Comparison of ENCODE assay signal across 8 cellular contexts in genomic region chr5:14250094-14250777, GRCh38.
A peak's percentile ranks its signal among the peaks of the same experiment; 100 is the strongest.
DNase-seq lines count a peak whose midpoint lies in the region; ATAC-seq and TF ChIP-seq lines count a peak whose summit lies in the region.

No MANE protein-coding gene starts in this region.

- H4K20me1 ChIP-seq in GM23248 (ENCODE audit: insufficient read depth) (peaks cover 16% of the 10 kb centered on the region), Karpas-422 (ENCODE audit: insufficient read depth, low read depth, low read length) (no peaks in the 10 kb centered on the region)

- H3K27ac ChIP-seq in GM23248 (peak overlapping the region; percentile 68), cingulate gyrus (ENCODE audit: low read depth, low read length) (peak overlapping the region; percentile 78), upper lobe of right lung (no peak overlapping the region), Karpas-422 (ENCODE audit: low read length) (no peak overlapping the region)
- H3K27ac ChIP-seq in CD4-positive, alpha-beta memory T cell (ENCODE audit: low read depth, low read length): no peak overlapping the region
- no peak overlapping the region for H3K27ac ChIP-seq in CD8-positive, alpha-beta T cell (ENCODE audit: low read depth, low read length)

- H3K27ac Mint-ChIP-seq in CD4-positive, alpha-beta memory T cell: no peak overlapping the region
- H3K27ac Mint-ChIP-seq in CD8-positive, alpha-beta T cell: no peak overlapping the region

- H3K79me2 ChIP-seq in GM23248 (ENCODE audit: insufficient read depth) (peaks cover 100% of the 10 kb centered on the region), Karpas-422 (ENCODE audit: low read length) (no peaks in the 10 kb centered on the region)

- H3K36me3 Mint-ChIP-seq in CD4-positive, alpha-beta memory T cell: no peaks in the 10 kb centered on the region
- no peaks in the 10 kb centered on the region for H3K36me3 Mint-ChIP-seq in CD8-positive, alpha-beta T cell

- H3K27me3 ChIP-seq in GM23248 (replicated peaks; ENCODE audit: insufficient read depth): no peaks in the 10 kb centered on the region
- H3K27me3 ChIP-seq in upper lobe of right lung: no peaks in the 10 kb centered on the region
- no peaks in the 10 kb centered on the region for H3K27me3 ChIP-seq in Karpas-422 (ENCODE audit: low read length)
- no peaks in the 10 kb centered on the region for H3K27me3 ChIP-seq in CD4-positive, alpha-beta memory T cell (ENCODE audit: insufficient read depth, low read length)
- H3K27me3 ChIP-seq in CD8-positive, alpha-beta T cell (ENCODE audit: insufficient read depth, low read length): no peaks in the 10 kb centered on the region

- TF ChIP-seq CTCF in upper lobe of right lung (IDR thresholded peaks at IDR 0.05): no peak
- no peak for TF ChIP-seq CTCF in CD8-positive, alpha-beta T cell (IDR thresholded peaks at IDR 0.05)

- H3K4me2 ChIP-seq in GM23248 (ENCODE audit: unreplicated experiment) (peak overlapping the region; percentile 36), Karpas-422 (ENCODE audit: low read depth, low read length, poor library complexity, severe bottlenecking) (no peak overlapping the region)

- peaks cover 0 to 3% (median 0%) of the 10 kb centered on the region in 8 donors for H3K9me3 Mint-ChIP-seq in CD4-positive, alpha-beta memory T cell
- no peaks in the 10 kb centered on the region for H3K9me3 Mint-ChIP-seq in CD8-positive, alpha-beta T cell

- CTCF ChIA-PET in CD4-positive, alpha-beta memory T cell (lab: Charles Lee; ENCODE audit: partially characterized antibody): no interaction called here
- CTCF ChIA-PET in CD8-positive, alpha-beta T cell (lab: Charles Lee): interaction anchor here (0.6 to 0.8 kb wide), 2 partner anchors 15 to 398 kb away, joined by 3 read pairs; no protein-coding TSS in a partner anchor

- DNase-seq in GM23248 (peak; percentile 93), NCI-H2196 (lab: John Stamatoyannopoulos, UW; ENCODE audit: unreplicated experiment) (peak; percentile 92), medulla oblongata (ENCODE audit: extremely low spot score) (peak; percentile 87), upper lobe of right lung (no peak), Karpas-422 (no peak)
- DNase-seq in CD4-positive, alpha-beta memory T cell: no peak
- no peak for DNase-seq in CD8-positive, alpha-beta T cell

- H3K4me3 Mint-ChIP-seq in CD4-positive, alpha-beta memory T cell: no peak overlapping the region
- no peak overlapping the region for H3K4me3 Mint-ChIP-seq in CD8-positive, alpha-beta T cell

- intact Hi-C loops in upper lobe of right lung (cut with DNase I): no loop called here
- intact Hi-C loops in CD4-positive, alpha-beta memory T cell (cut with micrococcal nuclease): no loop called here
- intact Hi-C loops in CD8-positive, alpha-beta T cell (cut with DNase I, micrococcal nuclease): no loop called here

- H3K4me1 ChIP-seq in GM23248 (ENCODE audit: insufficient read depth): peaks cover 31% of the 10 kb centered on the region
- peaks cover 25% of the 10 kb centered on the region for H3K4me1 ChIP-seq in upper lobe of right lung
- H3K4me1 ChIP-seq in Karpas-422 (ENCODE audit: low read length): no peaks in the 10 kb centered on the region
- no peaks in the 10 kb centered on the region for H3K4me1 ChIP-seq in CD4-positive, alpha-beta memory T cell (ENCODE audit: insufficient read depth, low read length)
- H3K4me1 ChIP-seq in CD8-positive, alpha-beta T cell (ENCODE audit: insufficient read depth, low read length): no peaks in the 10 kb centered on the region

- no peaks in the 10 kb centered on the region for H3K9me2 ChIP-seq in GM23248 (ENCODE audit: insufficient read depth)
- H3K9me2 ChIP-seq in Karpas-422 (replicated peaks; ENCODE audit: insufficient read depth, low read length): no peaks in the 10 kb centered on the region

- H3K9me3 ChIP-seq in GM23248 (ENCODE audit: low read depth) (no peaks in the 10 kb centered on the region), upper lobe of right lung (no peaks in the 10 kb centered on the region), Karpas-422 (ENCODE audit: low read length) (no peaks in the 10 kb centered on the region)
- H3K9me3 ChIP-seq in CD4-positive, alpha-beta memory T cell (ENCODE audit: control insufficient read depth in 1 of 2, low read length in 2 of 2): no peaks in the 10 kb centered on the region
- H3K9me3 ChIP-seq in CD8-positive, alpha-beta T cell (ENCODE audit: low read length): no peaks in the 10 kb centered on the region

- H3K36me3 ChIP-seq in GM23248 (ENCODE audit: low read depth): peaks cover 3% of the 10 kb centered on the region
- H3K36me3 ChIP-seq in upper lobe of right lung: no peaks in the 10 kb centered on the region
- no peaks in the 10 kb centered on the region for H3K36me3 ChIP-seq in Karpas-422 (ENCODE audit: insufficient read depth, low read length)
- no peaks in the 10 kb centered on the region for H3K36me3 ChIP-seq in CD4-positive, alpha-beta memory T cell (ENCODE audit: insufficient read depth, low read length)
- no peaks in the 10 kb centered on the region for H3K36me3 ChIP-seq in CD8-positive, alpha-beta T cell (ENCODE audit: insufficient read depth, low read length)

- H3K9ac ChIP-seq in GM23248 (peak overlapping the region; percentile 51), Karpas-422 (ENCODE audit: low read length) (no peak overlapping the region)

- WGBS in GM23248 (ENCODE audit: low coverage in 1 of 2, low lambda C conversion rate in 2 of 2, missing lambda C conversion rate in 2 of 2), 2 experiments: 37% methylated on average over 17 of the region's 17 CpGs

- peaks cover 72% of the 10 kb centered on the region for H3F3A ChIP-seq in GM23248 (ENCODE audit: insufficient read depth)

- H2AFZ ChIP-seq in GM23248 (no peak overlapping the region), Karpas-422 (ENCODE audit: low read length) (no peak overlapping the region)

- POLR2A ChIA-PET in CD4-positive, alpha-beta memory T cell (lab: Charles Lee; ENCODE audit: partially characterized antibody): no interaction called here
- POLR2A ChIA-PET in CD8-positive, alpha-beta T cell (lab: Charles Lee): no interaction called here

- no peaks in the 10 kb centered on the region for H3K4me1 Mint-ChIP-seq in CD4-positive, alpha-beta memory T cell
- no peaks in the 10 kb centered on the region for H3K4me1 Mint-ChIP-seq in CD8-positive, alpha-beta T cell (ENCODE audit: low read depth)

- peak overlapping the region; percentile 40; the same call in 1 of the 2 replicates for H3K4me3 ChIP-seq in GM23248
- H3K4me3 ChIP-seq in upper lobe of right lung: no peak overlapping the region
- H3K4me3 ChIP-seq in Karpas-422 (ENCODE audit: low read length): no peak overlapping the region
- H3K4me3 ChIP-seq in CD4-positive, alpha-beta memory T cell (ENCODE audit: low read length in 2 of 2): no peak overlapping the region
- no peak overlapping the region for H3K4me3 ChIP-seq in CD8-positive, alpha-beta T cell (ENCODE audit: low read depth, low read length)

- peaks cover 3 to 7% of the 10 kb centered on the region in 2 donors for H3K27me3 Mint-ChIP-seq in CD4-positive, alpha-beta memory T cell
- H3K27me3 Mint-ChIP-seq in CD8-positive, alpha-beta T cell (ENCODE audit: low read depth): peaks cover 2% of the 10 kb centered on the region

- ATAC-seq in upper lobe of right lung: peak; percentile 81
- no peak for ATAC-seq in CD8-positive, alpha-beta T cell

- in situ Hi-C loops in GM23248 (cut with MboI): loop anchor here (25.0 kb wide), 1 partner anchor 263 kb away; no protein-coding TSS in a partner anchor

Comparison
In these comparisons a context has a peak if more than half of its experiments do, and no peak if none do; other contexts are left out.
1. DNase-seq: peak in GM23248 (single experiment), NCI-H2196 (single experiment) and medulla oblongata (single experiment); none in upper lobe of right lung (single experiment), Karpas-422 (single experiment), CD4-positive, alpha-beta memory T cell (0 of 5) and CD8-positive, alpha-beta T cell (0 of 7).
2. H3K27ac ChIP-seq: peak in GM23248 (single experiment) and cingulate gyrus (single experiment); none in upper lobe of right lung (single experiment), Karpas-422 (single experiment), CD4-positive, alpha-beta memory T cell (single experiment) and CD8-positive, alpha-beta T cell (single experiment).